8 cellular contexts compared by ENCODE assay signal in genomic region chr14:67674139-67674479, GRCh38. TPM values are rescaled to one million over a fixed set of nuclear protein-coding genes. Genes with fewer than 3 reads are reported as not detected.
A peak's percentile ranks its signal among the peaks of the same experiment; 100 is the strongest.
DNase-seq lines count a peak whose midpoint lies in the region; ATAC-seq and TF ChIP-seq lines count a peak whose summit lies in the region.

No MANE protein-coding gene starts in this region.

- H3K79me2 ChIP-seq in mammary epithelial cell (ENCODE audit: insufficient read depth, low read length) = peaks cover 75% of the 10 kb centered on the region

- H2AFZ ChIP-seq in mammary epithelial cell (ENCODE audit: low read depth, low read length) = peak overlapping the region; percentile 97

- WGBS in mammary epithelial cell (ENCODE audit: low coverage, missing lambda C conversion rate) = 0% methylated on average over 7 of the region's 25 CpGs

- H3K9me3 ChIP-seq in mammary epithelial cell (replicated peaks; ENCODE audit: insufficient read depth, low read length) (no peaks in the 10 kb centered on the region), skeletal muscle tissue (ENCODE audit: control insufficient read depth in 3 of 3, low read length in 3 of 3) (no peaks in the 10 kb centered on the region)

- in situ Hi-C loops in mammary epithelial cell (cut with MboI; ENCODE audit: low sequenced_read_pairs in 2 of 2) = no loop called here

- TF ChIP-seq CTCF in mammary epithelial cell (conservative IDR thresholded peaks at IDR 0.05 in 1 of 2, IDR thresholded peaks at IDR 0.05 in 1 of 2; ENCODE audit: extremely low read depth in 1 of 2, insufficient read depth in 1 of 2, low read depth in 1 of 2, low read length in 2 of 2) = peak in 1 of 2 donors; percentile 29

- intact Hi-C loops in mammary epithelial cell (cut with micrococcal nuclease) = loop anchor here (2.0 kb wide), 2 partner anchors 21 to 31 kb away; partner anchors contain the start of gene RDH11

- ATAC-seq in HG02970 (IDR thresholded peaks at IDR 0.05; ENCODE audit: low FRiP score, unreplicated experiment) = peak; percentile 38

- H3K27me3 ChIP-seq in mammary epithelial cell (ENCODE audit: insufficient read depth, low read length) (no peaks in the 10 kb centered on the region), skeletal muscle tissue (ENCODE audit: control insufficient read depth in 3 of 3, insufficient read depth in 3 of 3, low read length in 3 of 3) (no peaks in the 10 kb centered on the region)

- H3K4me3 ChIP-seq in mammary epithelial cell (replicated peaks in 1 of 3; ENCODE audit: insufficient read depth in 1 of 3, low read depth in 2 of 3, low read length in 3 of 3) = peak overlapping the region; percentile 75 to 95 (median 93)
- H3K4me3 ChIP-seq in skeletal muscle tissue (ENCODE audit: low read length in 3 of 3) = peak overlapping the region; percentile 92 to 99 (median 97)

- CTCF ChIA-PET in mammary epithelial cell (lab: Charles Lee; ENCODE audit: low non-redundant PET) = interaction anchor here (0.6 to 1.0 kb wide), 2 partner anchors 30 to 103 kb away, joined by 3 to 6 read pairs; no protein-coding TSS in a partner anchor

- dilution Hi-C loops in mammary epithelial cell (cut with HindIII; ENCODE audit: low sequenced_read_pairs) = no loop called here

- H3K36me3 ChIP-seq in mammary epithelial cell (ENCODE audit: insufficient read depth, low read length) = peaks cover 14% of the 10 kb centered on the region
- peaks cover 0 to 8% (median 2%) of the 10 kb centered on the region in 3 donors for H3K36me3 ChIP-seq in skeletal muscle tissue (ENCODE audit: control insufficient read depth in 3 of 3, insufficient read depth in 3 of 3, low read length in 3 of 3)

- H3K4me1 ChIP-seq in mammary epithelial cell (ENCODE audit: insufficient read depth, low read length) (peaks cover 20% of the 10 kb centered on the region), skeletal muscle tissue (ENCODE audit: control insufficient read depth in 3 of 3, insufficient read depth in 3 of 3, low read length in 3 of 3) (peaks cover 17 to 30% (median 20%) of the 10 kb centered on the region in 3 donors)

- H3K4me2 ChIP-seq in mammary epithelial cell (ENCODE audit: insufficient read depth, low read depth, low read length) = peak overlapping the region; percentile 73

- peak overlapping the region; percentile 79 for H3K9ac ChIP-seq in mammary epithelial cell (ENCODE audit: insufficient read depth, low read length)
- peak overlapping the region; percentile 97 to 98 (median 98) for H3K9ac ChIP-seq in skeletal muscle tissue (ENCODE audit: low read depth in 1 of 3, low read length in 3 of 3)

- DNase-seq in SIG-M5 treated with dmso at 0.1 percent for 504 hours (lab: John Stamatoyannopoulos, UW; ENCODE audit: unreplicated experiment) (peak; percentile 43), SIG-M5 (lab: John Stamatoyannopoulos, UW) (no peak), NCI-H187 (lab: John Stamatoyannopoulos, UW) (peak; percentile 46 to 61), UCSD-AML1 (lab: John Stamatoyannopoulos, UW; ENCODE audit: unreplicated experiment) (peak; percentile 70), mammary epithelial cell (peak; percentile 58), iPS-NIHi7 (ENCODE audit: extremely low spot score) (peak; percentile 88)

- no peaks in the 10 kb centered on the region for H4K20me1 ChIP-seq in mammary epithelial cell (ENCODE audit: insufficient read depth, low read length)

- BruUV-seq in mammary epithelial cell (replicated peaks; lab: Mats Ljungman, UMichigan) = no TSS peak

- H3K27ac ChIP-seq in mammary epithelial cell (ENCODE audit: insufficient read depth, low read depth, low read length) = peak overlapping the region; percentile 89
- peak overlapping the region; percentile 98 for H3K27ac ChIP-seq in skeletal muscle tissue (ENCODE audit: low read depth, low read length)

RNA-seq across cellular contexts. Expression of gene VTI1B, which starts 0.3 kb away (rescaled TPM):
- total RNA-seq in mammary epithelial cell = 10 to 100 TPM; 37.3 to 72.8 TPM
- 42.5 TPM for polyA plus RNA-seq in mammary epithelial cell
- 14.6 TPM for polyA minus RNA-seq in mammary epithelial cell
- 20.4 TPM for total RNA-seq in skeletal muscle tissue

RNA-seq across cellular contexts. Expression of gene RDH11, which starts 21.5 kb away (rescaled TPM):
- total RNA-seq in mammary epithelial cell (100 to 1,000 TPM in 1 of 2 donors, 10 to 100 TPM in 1; 99.1 to 145 TPM), skeletal muscle tissue (35.5 TPM)
- 151 TPM for polyA plus RNA-seq in mammary epithelial cell
- 75.2 TPM for polyA minus RNA-seq in mammary epithelial cell

RNA-seq across cellular contexts. Expression of gene RDH12, which starts 27.6 kb away (rescaled TPM):
- total RNA-seq in mammary epithelial cell (not detected), skeletal muscle tissue (0.52 TPM)
- 0.02 TPM for polyA plus RNA-seq in mammary epithelial cell
- polyA minus RNA-seq in mammary epithelial cell = not detected

RNA-seq across cellular contexts. Expression of gene ARG2, which starts 54.4 kb away (rescaled TPM):
- total RNA-seq in mammary epithelial cell (10 to 100 TPM in 1 of 2 donors, 1 to 10 TPM in 1; 5.0 to 19.1 TPM), skeletal muscle tissue (1.0 TPM)
- 10.8 TPM for polyA plus RNA-seq in mammary epithelial cell
- 28.3 TPM for polyA minus RNA-seq in mammary epithelial cell
